In genomic region chr2:55138045-55138444, GRCh38 we compare ENCODE assay signal across 22 cellular contexts.
DNase-seq lines count a peak whose midpoint lies in the region; ATAC-seq, FAIRE-seq and TF ChIP-seq lines count a peak whose summit lies in the region.
"Had no signal": no experiment of that assay in that cellular context is flagged by ENCODE, and none has a peak within 500 bp of the region (broad histone marks: within the 10 kb centered on the region; RNA-seq: fewer than 3 reads in every experiment).

No MANE protein-coding gene starts in this region.

- peaks cover 48% of the 10 kb centered on the region for H3K4me1 ChIP-seq in BLaER1
- peaks cover 8 to 78% (median 55%) of the 10 kb centered on the region in 4 donors for H3K4me1 ChIP-seq in esophagus muscularis mucosa
- H3K4me1 ChIP-seq: testis had no signal

- no peaks in the 10 kb centered on the region for H4K20me1 ChIP-seq in BLaER1

- H3K36me3 ChIP-seq in BLaER1 (no peaks in the 10 kb centered on the region), esophagus muscularis mucosa (no peaks in the 10 kb centered on the region), brain microvascular endothelial cell (replicated peaks) (no peaks in the 10 kb centered on the region)
- H3K36me3 ChIP-seq: BE2C, right atrium auricular region had no signal

- ATAC-seq in stimulated activated memory B cell treated with anti-CD40 and anti-IgM and Interleukin-4, amounts not matched to agents 10 μg/mL and 1 μg/mL and 100 μg/mL, for 72 hours, result no peak
- no peak for ATAC-seq in HG03108 (IDR thresholded peaks at IDR 0.05; ENCODE audit: unreplicated experiment)
- ATAC-seq: activated T-helper 17 cell treated with anti-CD3 and anti-CD28 coated beads, Interleukin-2, amount 50 U/mL, for 72 hours; left colon; naive thymus-derived CD4-positive, alpha-beta T cell; WTC11 had no signal

- peaks cover 40% of the 10 kb centered on the region for H3K4me1 Mint-ChIP-seq in stimulated activated memory B cell treated with anti-CD40 and anti-IgM and Interleukin-4, amounts not matched to agents 10 μg/mL and 1 μg/mL and 100 μg/mL, for 72 hours

- peak; percentile 32 for DNase-seq in OCI-M1 (lab: John Stamatoyannopoulos, UW)
- no peak for DNase-seq in esophagus muscularis mucosa (ENCODE audit: extremely low spot score)
- DNase-seq in brain microvascular endothelial cell, result no peak
- no peak for DNase-seq in urothelium cell line (ENCODE audit: low spot score)
- DNase-seq in D721Med (ENCODE audit: insufficient read length, low spot score), result no peak
- DNase-seq: activated CD8-positive, alpha-beta memory T cell treated with anti-CD3 and anti-CD28 coated beads, Interleukin-2, amount 50 U/mL, for 4 hours; activated naive CD8-positive, alpha-beta T cell treated with anti-CD3 and anti-CD28 coated beads, Interleukin-2, amount 10 ng/mL, durations not matched to agents 7 days and 5 days; BE2C; left colon; naive thymus-derived CD4-positive, alpha-beta T cell; NCI-H1694 treated with DMSO at 0.1 percent for 48 hours; stimulated activated CD8-positive, alpha-beta memory T cell treated with anti-CD3 and anti-CD28 coated beads, Interleukin-4, amount 100 ng/mL, for 48 hours; testis had no signal

- no peaks in the 10 kb centered on the region for H3K27me3 ChIP-seq in BLaER1
- no peaks in the 10 kb centered on the region for H3K27me3 ChIP-seq in esophagus muscularis mucosa
- H3K27me3 ChIP-seq in brain microvascular endothelial cell (replicated peaks), result no peaks in the 10 kb centered on the region
- H3K27me3 ChIP-seq: BE2C, right atrium auricular region, testis had no signal

- FAIRE-seq in urothelium cell line (lab: Jason Lieb, UNC), result no peak
- no peak for FAIRE-seq in D721Med (lab: Jason Lieb, UNC)
- FAIRE-seq: A204.1, G401.6, GM18507 had no signal

- no peaks in the 10 kb centered on the region for H3K36me3 Mint-ChIP-seq in stimulated activated memory B cell treated with anti-CD40 and anti-IgM and Interleukin-4, amounts not matched to agents 10 μg/mL and 1 μg/mL and 100 μg/mL, for 72 hours
- H3K36me3 Mint-ChIP-seq: activated naive CD8-positive, alpha-beta T cell treated with anti-CD3 and anti-CD28 coated beads, Interleukin-2, amount 10 ng/mL, durations not matched to agents 7 days and 5 days; WTC11 had no signal

- intact Hi-C loops in esophagus muscularis mucosa (cut with DNase I), result no loop called here

- no peak overlapping the region for H3K4me3 ChIP-seq in BLaER1
- no peak overlapping the region for H3K4me3 ChIP-seq in esophagus muscularis mucosa
- H3K4me3 ChIP-seq in brain microvascular endothelial cell (ENCODE audit: low read depth, low read length), result no peak overlapping the region
- H3K4me3 ChIP-seq: right atrium auricular region had no signal

- no peaks in the 10 kb centered on the region for H3K9me3 ChIP-seq in BLaER1
- H3K9me3 ChIP-seq in esophagus muscularis mucosa, result no peaks in the 10 kb centered on the region
- H3K9me3 ChIP-seq: BE2C, right atrium auricular region, testis had no signal

- no peak for TF ChIP-seq POLR2A in esophagus muscularis mucosa (IDR thresholded peaks at IDR 0.05; ENCODE audit: low read depth)

- H3K9ac ChIP-seq in BLaER1, result no peak overlapping the region

- H3K27ac ChIP-seq in BLaER1 (no peak overlapping the region), esophagus muscularis mucosa (replicated peaks in 1 of 4) (peak overlapping the region; percentile 7 to 71 (median 58)), brain microvascular endothelial cell (no peak overlapping the region)
- H3K27ac ChIP-seq: testis had no signal

- H3K4me2 ChIP-seq in BLaER1, result peak overlapping the region; percentile 77

- 52% methylated on average over 5 of the region's 5 CpGs for WGBS in esophagus muscularis mucosa

- H3K27me3 Mint-ChIP-seq in stimulated activated memory B cell treated with anti-CD40 and anti-IgM and Interleukin-4, amounts not matched to agents 10 μg/mL and 1 μg/mL and 100 μg/mL, for 72 hours, result no peaks in the 10 kb centered on the region
- H3K27me3 Mint-ChIP-seq: activated naive CD8-positive, alpha-beta T cell treated with anti-CD3 and anti-CD28 coated beads, Interleukin-2, amount 10 ng/mL, durations not matched to agents 7 days and 5 days; activated T-helper 17 cell treated with anti-CD3 and anti-CD28 coated beads, Interleukin-2, amount 50 U/mL, for 72 hours; naive thymus-derived CD4-positive, alpha-beta T cell had no signal

- H3K9me3 Mint-ChIP-seq in stimulated activated memory B cell treated with anti-CD40 and anti-IgM and Interleukin-4, amounts not matched to agents 10 μg/mL and 1 μg/mL and 100 μg/mL, for 72 hours, result no peaks in the 10 kb centered on the region
- H3K9me3 Mint-ChIP-seq: WTC11 had no signal

- TF ChIP-seq EP300 in esophagus muscularis mucosa (IDR thresholded peaks at IDR 0.05), result no peak

- no peak overlapping the region for H3K4me3 Mint-ChIP-seq in stimulated activated memory B cell treated with anti-CD40 and anti-IgM and Interleukin-4, amounts not matched to agents 10 μg/mL and 1 μg/mL and 100 μg/mL, for 72 hours
- H3K4me3 Mint-ChIP-seq: activated naive CD8-positive, alpha-beta T cell treated with anti-CD3 and anti-CD28 coated beads, Interleukin-2, amount 10 ng/mL, durations not matched to agents 7 days and 5 days; activated T-helper 17 cell treated with anti-CD3 and anti-CD28 coated beads, Interleukin-2, amount 50 U/mL, for 72 hours; naive thymus-derived CD4-positive, alpha-beta T cell; WTC11 had no signal

- H3K27ac Mint-ChIP-seq in stimulated activated memory B cell treated with anti-CD40 and anti-IgM and Interleukin-4, amounts not matched to agents 10 μg/mL and 1 μg/mL and 100 μg/mL, for 72 hours, result peak overlapping the region; percentile 21
- H3K27ac Mint-ChIP-seq: activated naive CD8-positive, alpha-beta T cell treated with anti-CD3 and anti-CD28 coated beads, Interleukin-2, amount 10 ng/mL, durations not matched to agents 7 days and 5 days; activated T-helper 17 cell treated with anti-CD3 and anti-CD28 coated beads, Interleukin-2, amount 50 U/mL, for 72 hours; WTC11 had no signal

- TF ChIP-seq CTCF in esophagus muscularis mucosa (IDR thresholded peaks at IDR 0.05) (no peak), brain microvascular endothelial cell (IDR thresholded peaks at IDR 0.05; ENCODE audit: low read depth, low read length, missing control alignments) (no peak), D721Med (IDR thresholded peaks at IDR 0.05; ENCODE audit: insufficient read depth, missing control alignments) (no peak)

- in situ Hi-C loops in brain microvascular endothelial cell (cut with HindIII; ENCODE audit: low pct_ligation_motif_present, low sequenced_read_pairs), result no loop called here

Comparison
In these comparisons a context has a peak if more than half of its experiments do, and no peak if none do; other contexts are left out.
1. H3K27ac ChIP-seq: peak in esophagus muscularis mucosa (4 of 4); none in BLaER1 (single experiment) and brain microvascular endothelial cell (single experiment).